1 cellular context compared by ENCODE assay signal in genomic region chr5:141492168-141492885, GRCh38.
TF ChIP-seq lines count a peak whose summit lies in the region.

No MANE protein-coding gene starts in this region.

TF ChIP-seq in H1, 55 proteins besides CTCF, POLR2A, EP300 and RAD21 (continued from another document):
- TF ChIP-seq MAX (IDR thresholded peaks at IDR 0.05) = peak; percentile 87
- peak; percentile 69; the same call in 1 of the 2 replicates for TF ChIP-seq RBBP5 (IDR thresholded peaks at IDR 0.05; ENCODE audit: borderline replicate concordance, low read depth, low read length)
- peak; percentile 66 for TF ChIP-seq KDM4A (IDR thresholded peaks at IDR 0.05; ENCODE audit: low read depth, low read length, severe bottlenecking)
- no peak for TF ChIP-seq FOSL1 (IDR thresholded peaks at IDR 0.05; ENCODE audit: insufficient read depth, low read depth, low read length)
- peak; percentile 7; the same call in 1 of the 2 replicates for TF ChIP-seq BACH1 (IDR thresholded peaks at IDR 0.05; ENCODE audit: low read length)
- no peak; the same call in none of the 2 replicates for TF ChIP-seq SUZ12 (IDR thresholded peaks at IDR 0.05; ENCODE audit: low read length)
- peak; percentile 40 for TF ChIP-seq ASH2L (IDR thresholded peaks at IDR 0.05; ENCODE audit: low read length)
- peak; percentile 68 for TF ChIP-seq EZH2 (IDR thresholded peaks at IDR 0.05; ENCODE audit: low read depth, low read length, severe bottlenecking)
